ENCODE assay signal across 1 cellular context in the genomic region with DNA sequence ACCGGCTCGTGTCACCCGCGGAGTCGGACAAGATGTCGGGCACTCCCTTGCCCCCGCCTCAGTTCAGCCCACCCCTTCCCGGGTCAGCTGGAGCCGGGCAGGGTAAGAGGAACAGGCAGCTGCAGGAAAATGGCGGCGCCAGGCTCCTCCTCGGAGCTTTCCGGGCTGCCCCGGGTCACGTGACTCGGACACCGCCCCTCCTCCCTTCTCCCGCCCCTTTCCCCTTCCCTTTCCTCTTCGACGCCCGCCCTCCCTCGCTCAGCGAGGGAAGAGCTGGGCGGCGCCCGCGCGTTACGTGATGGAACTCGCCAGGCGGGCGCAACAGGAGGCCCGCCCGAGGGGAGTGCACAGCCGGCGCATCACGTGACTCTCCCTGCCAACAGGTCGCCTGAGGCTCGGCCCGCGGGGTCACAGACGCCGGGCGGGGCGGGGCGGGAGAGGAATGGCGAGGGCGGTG.
TF ChIP-seq lines count a peak whose summit lies in the region.

A gene with protein sequence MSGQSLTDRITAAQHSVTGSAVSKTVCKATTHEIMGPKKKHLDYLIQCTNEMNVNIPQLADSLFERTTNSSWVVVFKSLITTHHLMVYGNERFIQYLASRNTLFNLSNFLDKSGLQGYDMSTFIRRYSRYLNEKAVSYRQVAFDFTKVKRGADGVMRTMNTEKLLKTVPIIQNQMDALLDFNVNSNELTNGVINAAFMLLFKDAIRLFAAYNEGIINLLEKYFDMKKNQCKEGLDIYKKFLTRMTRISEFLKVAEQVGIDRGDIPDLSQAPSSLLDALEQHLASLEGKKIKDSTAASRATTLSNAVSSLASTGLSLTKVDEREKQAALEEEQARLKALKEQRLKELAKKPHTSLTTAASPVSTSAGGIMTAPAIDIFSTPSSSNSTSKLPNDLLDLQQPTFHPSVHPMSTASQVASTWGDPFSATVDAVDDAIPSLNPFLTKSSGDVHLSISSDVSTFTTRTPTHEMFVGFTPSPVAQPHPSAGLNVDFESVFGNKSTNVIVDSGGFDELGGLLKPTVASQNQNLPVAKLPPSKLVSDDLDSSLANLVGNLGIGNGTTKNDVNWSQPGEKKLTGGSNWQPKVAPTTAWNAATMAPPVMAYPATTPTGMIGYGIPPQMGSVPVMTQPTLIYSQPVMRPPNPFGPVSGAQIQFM (minus strand): TSS at position 134 of the 457 bp plus-strand sequence. CDS start 304 bp downstream, outside the sequence.

TF ChIP-seq in HepG2, 621 proteins besides CTCF, POLR2A, EP300 and RAD21 (continued from another document and continues in another):
- TF ChIP-seq, protein P1, sequence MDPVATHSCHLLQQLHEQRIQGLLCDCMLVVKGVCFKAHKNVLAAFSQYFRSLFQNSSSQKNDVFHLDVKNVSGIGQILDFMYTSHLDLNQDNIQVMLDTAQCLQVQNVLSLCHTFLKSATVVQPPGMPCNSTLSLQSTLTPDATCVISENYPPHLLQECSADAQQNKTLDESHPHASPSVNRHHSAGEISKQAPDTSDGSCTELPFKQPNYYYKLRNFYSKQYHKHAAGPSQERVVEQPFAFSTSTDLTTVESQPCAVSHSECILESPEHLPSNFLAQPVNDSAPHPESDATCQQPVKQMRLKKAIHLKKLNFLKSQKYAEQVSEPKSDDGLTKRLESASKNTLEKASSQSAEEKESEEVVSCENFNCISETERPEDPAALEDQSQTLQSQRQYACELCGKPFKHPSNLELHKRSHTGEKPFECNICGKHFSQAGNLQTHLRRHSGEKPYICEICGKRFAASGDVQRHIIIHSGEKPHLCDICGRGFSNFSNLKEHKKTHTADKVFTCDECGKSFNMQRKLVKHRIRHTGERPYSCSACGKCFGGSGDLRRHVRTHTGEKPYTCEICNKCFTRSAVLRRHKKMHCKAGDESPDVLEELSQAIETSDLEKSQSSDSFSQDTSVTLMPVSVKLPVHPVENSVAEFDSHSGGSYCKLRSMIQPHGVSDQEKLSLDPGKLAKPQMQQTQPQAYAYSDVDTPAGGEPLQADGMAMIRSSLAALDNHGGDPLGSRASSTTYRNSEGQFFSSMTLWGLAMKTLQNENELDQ (CRISPR knock-in tag; IDR thresholded peaks at IDR 0.05; ENCODE audit: borderline replicate concordance) = no peak
- TF ChIP-seq SOX13 (IDR thresholded peaks at IDR 0.05) (no peak), SOX13 (CRISPR knock-in tag; conservative IDR thresholded peaks at IDR 0.05 in 1 of 2, IDR thresholded peaks at IDR 0.05 in 1 of 2) (peak in 1 of 2 experiments; percentile 69; a peak in 2 of 4 replicates), JARID2 (CRISPR knock-in tag; IDR thresholded peaks at IDR 0.05; ENCODE audit: insufficient replicate concordance) (no peak), ZSCAN29 (CRISPR knock-in tag; conservative IDR thresholded peaks at IDR 0.05) (no peak), KDM5B (CRISPR knock-in tag; IDR thresholded peaks at IDR 0.05; ENCODE audit: borderline replicate concordance) (no peak; the same call in 1 of the 2 replicates), KDM6A (CRISPR knock-in tag; IDR thresholded peaks at IDR 0.05; ENCODE audit: low read depth) (peak; percentile 48; the same call in 1 of the 2 replicates), ZNF460 (CRISPR knock-in tag; IDR thresholded peaks at IDR 0.05; ENCODE audit: borderline replicate concordance) (peak; percentile 21; the same call in 1 of the 2 replicates), MEIS2 (CRISPR knock-in tag; IDR thresholded peaks at IDR 0.05) (peak; percentile 71; the same call in 1 of the 2 replicates), SMYD3 (CRISPR knock-in tag; IDR thresholded peaks at IDR 0.05) (no peak), CREM (IDR thresholded peaks at IDR 0.05) (peak; percentile 19; the same call in 1 of the 2 replicates), CREM (CRISPR knock-in tag; IDR thresholded peaks at IDR 0.05) (no peak), HNRNPLL (IDR thresholded peaks at IDR 0.05; ENCODE audit: low read depth, low read length, poor library complexity, severe bottlenecking) (peak; percentile 81), ZNF282 (IDR thresholded peaks at IDR 0.05; ENCODE audit: partially characterized antibody) (no peak), POLR2AphosphoS5 (IDR thresholded peaks at IDR 0.05; ENCODE audit: low read depth, low read length) (peak; percentile 85), ZNF468 (CRISPR knock-in tag; IDR thresholded peaks at IDR 0.05) (no peak), SNAI1 (CRISPR knock-in tag; IDR thresholded peaks at IDR 0.05; ENCODE audit: borderline replicate concordance) (no peak; the same call in 1 of the 2 replicates), RNF2 (conservative IDR thresholded peaks at IDR 0.05; ENCODE audit: low read depth) (no peak), ZFY (CRISPR knock-in tag; IDR thresholded peaks at IDR 0.05) (no peak; the same call in 1 of the 2 replicates), ZNF430 (CRISPR knock-in tag; IDR thresholded peaks at IDR 0.05) (no peak), TBL1XR1 (IDR thresholded peaks at IDR 0.05; ENCODE audit: borderline replicate concordance, low read length, partially characterized antibody) (peak; percentile 54), GZF1 (CRISPR knock-in tag; IDR thresholded peaks at IDR 0.05) (no peak), MYNN (CRISPR knock-in tag; IDR thresholded peaks at IDR 0.05; ENCODE audit: low read depth) (0 out of 2 replicates have a peak, but pooled peaks have one; percentile 36), KAT2B (IDR thresholded peaks at IDR 0.05; ENCODE audit: borderline replicate concordance, low read depth, low read length) (no peak), ZNF781 (CRISPR knock-in tag; IDR thresholded peaks at IDR 0.05; ENCODE audit: borderline replicate concordance, not compliant biosample characterization) (no peak), RARA (CRISPR knock-in tag; IDR thresholded peaks at IDR 0.05) (peak; percentile 84), NFKBIZ (CRISPR knock-in tag; IDR thresholded peaks at IDR 0.05) (no peak; the same call in 1 of the 2 replicates), ZNF235 (CRISPR knock-in tag; IDR thresholded peaks at IDR 0.05; ENCODE audit: borderline replicate concordance) (no peak), SYNCRIP (IDR thresholded peaks at IDR 0.05; ENCODE audit: insufficient read depth, low read depth, low read length) (no peak), REPIN1 (CRISPR knock-in tag; IDR thresholded peaks at IDR 0.05; ENCODE audit: borderline replicate concordance, low read depth) (peak; percentile 40; the same call in 1 of the 2 replicates), ZEB1 (IDR thresholded peaks at IDR 0.05; ENCODE audit: insufficient replicate concordance, low read depth) (no peak), POGZ (CRISPR knock-in tag; IDR thresholded peaks at IDR 0.05) (peak; percentile 92), ZIK1 (CRISPR knock-in tag; IDR thresholded peaks at IDR 0.05; ENCODE audit: borderline replicate concordance, low read depth) (peak; percentile 71; the same call in 1 of the 2 replicates)
- TF ChIP-seq, protein P2, sequence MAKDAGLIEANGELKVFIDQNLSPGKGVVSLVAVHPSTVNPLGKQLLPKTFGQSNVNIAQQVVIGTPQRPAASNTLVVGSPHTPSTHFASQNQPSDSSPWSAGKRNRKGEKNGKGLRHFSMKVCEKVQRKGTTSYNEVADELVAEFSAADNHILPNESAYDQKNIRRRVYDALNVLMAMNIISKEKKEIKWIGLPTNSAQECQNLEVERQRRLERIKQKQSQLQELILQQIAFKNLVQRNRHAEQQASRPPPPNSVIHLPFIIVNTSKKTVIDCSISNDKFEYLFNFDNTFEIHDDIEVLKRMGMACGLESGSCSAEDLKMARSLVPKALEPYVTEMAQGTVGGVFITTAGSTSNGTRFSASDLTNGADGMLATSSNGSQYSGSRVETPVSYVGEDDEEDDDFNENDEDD (CRISPR knock-in tag; IDR thresholded peaks at IDR 0.05; ENCODE audit: borderline replicate concordance) = peak; percentile 91; the same call in 1 of the 2 replicates
- TF ChIP-seq, protein P3, sequence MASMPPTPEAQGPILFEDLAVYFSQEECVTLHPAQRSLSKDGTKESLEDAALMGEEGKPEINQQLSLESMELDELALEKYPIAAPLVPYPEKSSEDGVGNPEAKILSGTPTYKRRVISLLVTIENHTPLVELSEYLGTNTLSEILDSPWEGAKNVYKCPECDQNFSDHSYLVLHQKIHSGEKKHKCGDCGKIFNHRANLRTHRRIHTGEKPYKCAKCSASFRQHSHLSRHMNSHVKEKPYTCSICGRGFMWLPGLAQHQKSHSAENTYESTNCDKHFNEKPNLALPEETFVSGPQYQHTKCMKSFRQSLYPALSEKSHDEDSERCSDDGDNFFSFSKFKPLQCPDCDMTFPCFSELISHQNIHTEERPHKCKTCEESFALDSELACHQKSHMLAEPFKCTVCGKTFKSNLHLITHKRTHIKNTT (CRISPR knock-in tag; IDR thresholded peaks at IDR 0.05) = no peak
- TF ChIP-seq, protein P4, sequence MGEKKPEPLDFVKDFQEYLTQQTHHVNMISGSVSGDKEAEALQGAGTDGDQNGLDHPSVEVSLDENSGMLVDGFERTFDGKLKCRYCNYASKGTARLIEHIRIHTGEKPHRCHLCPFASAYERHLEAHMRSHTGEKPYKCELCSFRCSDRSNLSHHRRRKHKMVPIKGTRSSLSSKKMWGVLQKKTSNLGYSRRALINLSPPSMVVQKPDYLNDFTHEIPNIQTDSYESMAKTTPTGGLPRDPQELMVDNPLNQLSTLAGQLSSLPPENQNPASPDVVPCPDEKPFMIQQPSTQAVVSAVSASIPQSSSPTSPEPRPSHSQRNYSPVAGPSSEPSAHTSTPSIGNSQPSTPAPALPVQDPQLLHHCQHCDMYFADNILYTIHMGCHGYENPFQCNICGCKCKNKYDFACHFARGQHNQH (CRISPR knock-in tag; IDR thresholded peaks at IDR 0.05) = peak; percentile 66; the same call in 1 of the 2 replicates
- TF ChIP-seq, protein P5, sequence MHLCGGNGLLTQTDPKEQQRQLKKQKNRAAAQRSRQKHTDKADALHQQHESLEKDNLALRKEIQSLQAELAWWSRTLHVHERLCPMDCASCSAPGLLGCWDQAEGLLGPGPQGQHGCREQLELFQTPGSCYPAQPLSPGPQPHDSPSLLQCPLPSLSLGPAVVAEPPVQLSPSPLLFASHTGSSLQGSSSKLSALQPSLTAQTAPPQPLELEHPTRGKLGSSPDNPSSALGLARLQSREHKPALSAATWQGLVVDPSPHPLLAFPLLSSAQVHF (CRISPR knock-in tag; IDR thresholded peaks at IDR 0.05) = no peak
- TF ChIP-seq, protein P6, sequence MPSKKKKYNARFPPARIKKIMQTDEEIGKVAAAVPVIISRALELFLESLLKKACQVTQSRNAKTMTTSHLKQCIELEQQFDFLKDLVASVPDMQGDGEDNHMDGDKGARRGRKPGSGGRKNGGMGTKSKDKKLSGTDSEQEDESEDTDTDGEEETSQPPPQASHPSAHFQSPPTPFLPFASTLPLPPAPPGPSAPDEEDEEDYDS (CRISPR knock-in tag; IDR thresholded peaks at IDR 0.05) = peak; percentile 76
- TF ChIP-seq, protein P7, sequence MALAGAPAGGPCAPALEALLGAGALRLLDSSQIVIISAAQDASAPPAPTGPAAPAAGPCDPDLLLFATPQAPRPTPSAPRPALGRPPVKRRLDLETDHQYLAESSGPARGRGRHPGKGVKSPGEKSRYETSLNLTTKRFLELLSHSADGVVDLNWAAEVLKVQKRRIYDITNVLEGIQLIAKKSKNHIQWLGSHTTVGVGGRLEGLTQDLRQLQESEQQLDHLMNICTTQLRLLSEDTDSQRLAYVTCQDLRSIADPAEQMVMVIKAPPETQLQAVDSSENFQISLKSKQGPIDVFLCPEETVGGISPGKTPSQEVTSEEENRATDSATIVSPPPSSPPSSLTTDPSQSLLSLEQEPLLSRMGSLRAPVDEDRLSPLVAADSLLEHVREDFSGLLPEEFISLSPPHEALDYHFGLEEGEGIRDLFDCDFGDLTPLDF (CRISPR knock-in tag; IDR thresholded peaks at IDR 0.05) = no peak
- TF ChIP-seq, protein P8, sequence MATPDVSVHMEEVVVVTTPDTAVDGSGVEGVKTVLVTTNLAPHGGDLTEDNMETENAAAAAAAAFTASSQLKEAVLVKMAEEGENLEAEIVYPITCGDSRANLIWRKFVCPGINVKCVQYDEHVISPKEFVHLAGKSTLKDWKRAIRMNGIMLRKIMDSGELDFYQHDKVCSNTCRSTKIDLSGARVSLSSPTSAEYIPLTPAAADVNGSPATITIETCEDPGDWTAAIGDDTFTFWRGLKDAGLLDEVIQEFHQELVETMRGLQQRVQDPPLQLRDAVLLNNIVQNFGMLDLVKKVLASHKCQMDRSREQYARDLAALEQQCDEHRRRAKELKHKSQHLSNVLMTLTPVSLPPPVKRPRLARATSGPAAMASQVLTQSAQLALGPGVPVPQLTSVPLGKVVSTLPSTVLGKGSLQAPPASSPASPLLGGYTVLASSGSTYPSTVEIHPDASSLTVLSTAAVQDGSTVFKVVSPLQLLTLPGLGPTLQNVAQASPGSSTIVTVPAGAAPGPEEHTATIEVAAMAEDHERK (CRISPR knock-in tag; IDR thresholded peaks at IDR 0.05; ENCODE audit: low read depth) = no peak; the same call in 1 of the 2 replicates
- TF ChIP-seq, protein P9, sequence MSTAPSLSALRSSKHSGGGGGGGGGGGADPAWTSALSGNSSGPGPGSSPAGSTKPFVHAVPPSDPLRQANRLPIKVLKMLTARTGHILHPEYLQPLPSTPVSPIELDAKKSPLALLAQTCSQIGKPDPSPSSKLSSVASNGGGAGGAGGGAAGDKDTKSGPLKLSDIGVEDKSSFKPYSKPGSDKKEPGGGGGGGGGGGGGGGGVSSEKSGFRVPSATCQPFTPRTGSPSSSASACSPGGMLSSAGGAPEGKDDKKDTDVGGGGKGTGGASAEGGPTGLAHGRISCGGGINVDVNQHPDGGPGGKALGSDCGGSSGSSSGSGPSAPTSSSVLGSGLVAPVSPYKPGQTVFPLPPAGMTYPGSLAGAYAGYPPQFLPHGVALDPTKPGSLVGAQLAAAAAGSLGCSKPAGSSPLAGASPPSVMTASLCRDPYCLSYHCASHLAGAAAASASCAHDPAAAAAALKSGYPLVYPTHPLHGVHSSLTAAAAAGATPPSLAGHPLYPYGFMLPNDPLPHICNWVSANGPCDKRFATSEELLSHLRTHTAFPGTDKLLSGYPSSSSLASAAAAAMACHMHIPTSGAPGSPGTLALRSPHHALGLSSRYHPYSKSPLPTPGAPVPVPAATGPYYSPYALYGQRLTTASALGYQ (CRISPR knock-in tag; IDR thresholded peaks at IDR 0.05) = no peak
- TF ChIP-seq, protein P10, sequence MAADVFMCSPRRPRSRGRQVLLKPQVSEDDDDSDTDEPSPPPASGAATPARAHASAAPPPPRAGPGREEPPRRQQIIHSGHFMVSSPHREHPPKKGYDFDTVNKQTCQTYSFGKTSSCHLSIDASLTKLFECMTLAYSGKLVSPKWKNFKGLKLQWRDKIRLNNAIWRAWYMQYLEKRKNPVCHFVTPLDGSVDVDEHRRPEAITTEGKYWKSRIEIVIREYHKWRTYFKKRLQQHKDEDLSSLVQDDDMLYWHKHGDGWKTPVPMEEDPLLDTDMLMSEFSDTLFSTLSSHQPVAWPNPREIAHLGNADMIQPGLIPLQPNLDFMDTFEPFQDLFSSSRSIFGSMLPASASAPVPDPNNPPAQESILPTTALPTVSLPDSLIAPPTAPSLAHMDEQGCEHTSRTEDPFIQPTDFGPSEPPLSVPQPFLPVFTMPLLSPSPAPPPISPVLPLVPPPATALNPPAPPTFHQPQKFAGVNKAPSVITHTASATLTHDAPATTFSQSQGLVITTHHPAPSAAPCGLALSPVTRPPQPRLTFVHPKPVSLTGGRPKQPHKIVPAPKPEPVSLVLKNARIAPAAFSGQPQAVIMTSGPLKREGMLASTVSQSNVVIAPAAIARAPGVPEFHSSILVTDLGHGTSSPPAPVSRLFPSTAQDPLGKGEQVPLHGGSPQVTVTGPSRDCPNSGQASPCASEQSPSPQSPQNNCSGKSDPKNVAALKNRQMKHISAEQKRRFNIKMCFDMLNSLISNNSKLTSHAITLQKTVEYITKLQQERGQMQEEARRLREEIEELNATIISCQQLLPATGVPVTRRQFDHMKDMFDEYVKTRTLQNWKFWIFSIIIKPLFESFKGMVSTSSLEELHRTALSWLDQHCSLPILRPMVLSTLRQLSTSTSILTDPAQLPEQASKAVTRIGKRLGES (CRISPR knock-in tag; IDR thresholded peaks at IDR 0.05; ENCODE audit: borderline replicate concordance) = no peak
- TF ChIP-seq, protein P11, sequence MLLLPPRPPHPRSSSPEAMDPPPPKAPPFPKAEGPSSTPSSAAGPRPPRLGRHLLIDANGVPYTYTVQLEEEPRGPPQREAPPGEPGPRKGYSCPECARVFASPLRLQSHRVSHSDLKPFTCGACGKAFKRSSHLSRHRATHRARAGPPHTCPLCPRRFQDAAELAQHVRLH (CRISPR knock-in tag; IDR thresholded peaks at IDR 0.05; ENCODE audit: borderline replicate concordance, low read depth) = peak; percentile 75; the same call in 1 of the 2 replicates
